Comparison of ENCODE assay signal across 1 cellular context in genomic region chr9:34430843-34431437, GRCh38.
TF ChIP-seq lines count a peak whose summit lies in the region.

No MANE protein-coding gene starts in this region.

TF ChIP-seq in SK-N-SH, 30 proteins besides CTCF, POLR2A, EP300 and RAD21 (continued from another document):
- TF ChIP-seq REST (IDR thresholded peaks at IDR 0.05; ENCODE audit: low read depth, low read length) (peak; percentile 98), PBX3 (IDR thresholded peaks at IDR 0.05) (peak; percentile 24; the same call in 1 of the 2 replicates), JUND (IDR thresholded peaks at IDR 0.05) (no peak), IRF3 (IDR thresholded peaks at IDR 0.05; ENCODE audit: low read depth, low read length) (no peak), GABPA (IDR thresholded peaks at IDR 0.05; ENCODE audit: low read depth) (no peak), USF1 (IDR thresholded peaks at IDR 0.05; ENCODE audit: borderline replicate concordance, low read depth) (no peak), RXRA (IDR thresholded peaks at IDR 0.05; ENCODE audit: borderline replicate concordance, low read depth) (no peak; the same call in 1 of the 2 replicates), EZH2phosphoT487 (IDR thresholded peaks at IDR 0.05; ENCODE audit: borderline replicate concordance, low read depth) (no peak), TEAD4 (IDR thresholded peaks at IDR 0.05; ENCODE audit: borderline replicate concordance, insufficient read depth) (no peak), FOXM1 (IDR thresholded peaks at IDR 0.05; ENCODE audit: low read depth) (no peak), SMC3 (IDR thresholded peaks at IDR 0.05; ENCODE audit: low read depth, low read length) (no peak; the same call in 1 of the 2 replicates), RFX5 (IDR thresholded peaks at IDR 0.05; ENCODE audit: low read length) (peak; percentile 85), MXI1 (IDR thresholded peaks at IDR 0.05; ENCODE audit: low read depth, low read length) (peak; percentile 76; the same call in 1 of the 2 replicates), TAF1 (IDR thresholded peaks at IDR 0.05; ENCODE audit: borderline replicate concordance, low read depth, low read length) (no peak), CHD2 (IDR thresholded peaks at IDR 0.05; ENCODE audit: low read length, partially characterized antibody) (peak; percentile 56), FOXJ3 (CRISPR knock-in tag; IDR thresholded peaks at IDR 0.05) (peak; percentile 76), MEF2A (IDR thresholded peaks at IDR 0.05; ENCODE audit: borderline replicate concordance, low read depth) (no peak), NRF1 (IDR thresholded peaks at IDR 0.05; ENCODE audit: low read depth, low read length) (no peak), SIN3A (IDR thresholded peaks at IDR 0.05; ENCODE audit: borderline replicate concordance, low read depth, low read length) (peak; percentile 75; the same call in 1 of the 2 replicates)
TF ChIP-seq in SK-N-SH: peak in this region for 11.
